ENCODE assay signal across 17 cellular contexts in genomic region chr4:150145090-150145949, GRCh38.
DNase-seq lines count a peak whose midpoint lies in the region; ATAC-seq, FAIRE-seq and TF ChIP-seq lines count a peak whose summit lies in the region.
"Had no signal": no experiment of that assay in that cellular context is flagged by ENCODE, and none has a peak within 500 bp of the region (broad histone marks: within the 10 kb centered on the region; RNA-seq: fewer than 3 reads in every experiment).

No MANE protein-coding gene starts in this region.

- H3K27ac Mint-ChIP-seq in H9, result peak overlapping the region in 1 of 3 experiments; percentile 91; a peak in 1 of 7 replicates
- peak overlapping the region; percentile 75 for H3K27ac Mint-ChIP-seq in osteocyte (ENCODE audit: unreplicated experiment)
- H3K27ac Mint-ChIP-seq: activated CD4-positive, alpha-beta T cell treated with anti-CD3 and anti-CD28 coated beads, Interleukin-2, amount 10 ng/mL, durations not matched to agents 7 days and 5 days; T-helper 1 cell treated with Interleukin-12 subunit alpha and Interleukin-12 subunit beta and Interleukin-4 antibody, amounts not matched to agents 30 μg/mL and 1 μg/mL, for 36 hours had no signal

- H3K4me3 Mint-ChIP-seq in H9 (no peak overlapping the region), osteocyte (ENCODE audit: unreplicated experiment) (no peak overlapping the region)
- H3K4me3 Mint-ChIP-seq: activated CD4-positive, alpha-beta T cell treated with anti-CD3 and anti-CD28 coated beads, Interleukin-2, amount 10 ng/mL, durations not matched to agents 7 days and 5 days; activated T-cell treated with anti-CD3 and anti-CD28 coated beads, Interleukin-2, amount 50 U/mL, for 4 hours; T-helper 1 cell treated with Interleukin-12 subunit alpha and Interleukin-12 subunit beta and Interleukin-4 antibody, amounts not matched to agents 30 μg/mL and 1 μg/mL, for 36 hours had no signal

- H4K8ac ChIP-seq in H9 (replicated peaks; ENCODE audit: insufficient read length, low read depth, low read length), result no peak overlapping the region

- no peak overlapping the region for H3K18ac ChIP-seq in H9 (ENCODE audit: insufficient read length, low read depth, low read length)

- H3T11ph ChIP-seq in H9 (ENCODE audit: low read length), result no peak overlapping the region

- no peaks in the 10 kb centered on the region for H3K79me2 ChIP-seq in H9 (ENCODE audit: insufficient read depth, low read length)
- peaks cover 83% of the 10 kb centered on the region for H3K79me2 ChIP-seq in SK-N-SH (ENCODE audit: insufficient read depth)

- no peak for TF ChIP-seq POLR2A in GM18505 (IDR thresholded peaks at IDR 0.05; ENCODE audit: borderline replicate concordance, extremely low read depth, insufficient read depth, insufficient read length)

- no peak overlapping the region; a peak in 1 of 4 replicates for H3K4me3 ChIP-seq in SK-N-SH (ENCODE audit: low read depth in 2 of 2, low read length in 1 of 2)
- H3K4me3 ChIP-seq: dorsolateral prefrontal cortex, heart left ventricle had no signal

- H2BK12ac ChIP-seq in H9 (ENCODE audit: insufficient read length, low read depth, low read length), result no peak overlapping the region

- no peak overlapping the region for H2AK5ac ChIP-seq in H9 (ENCODE audit: insufficient read length, low read length)

- H3K4me1 ChIP-seq in H9 (ENCODE audit: insufficient read depth, low read length), result no peaks in the 10 kb centered on the region
- peaks cover 4 to 40% of the 10 kb centered on the region in 2 experiments for H3K4me1 ChIP-seq in SK-N-SH (ENCODE audit: control insufficient read depth in 1 of 2, insufficient read depth in 2 of 2, low read depth in 1 of 2, low read length in 1 of 2)

- H3K4me2 ChIP-seq in H9 (ENCODE audit: insufficient read depth, insufficient read length, low read length) (no peak overlapping the region), SK-N-SH (peak overlapping the region; percentile 12)

- H3K9me3 ChIP-seq in H9 (ENCODE audit: control insufficient read depth, low read depth, low read length) (no peaks in the 10 kb centered on the region), SK-N-SH (no peaks in the 10 kb centered on the region)

- H3K9ac ChIP-seq in H9 (ENCODE audit: extremely low read depth, insufficient read length, low read length) (no peak overlapping the region), SK-N-SH (no peak overlapping the region; the same call in 1 of the 2 replicates)

- CTCF ChIA-PET in SK-N-SH (lab: Yijun Ruan, JAX), result interaction anchor here (1.1 to 1.4 kb wide), 2 partner anchors 10 to 64 kb away, joined by 3 to 4 read pairs; no protein-coding TSS in a partner anchor

- peaks cover 45% of the 10 kb centered on the region for H3F3A ChIP-seq in SK-N-SH (replicated peaks; ENCODE audit: insufficient read depth)

- H3K9me3 Mint-ChIP-seq in H9 (peaks cover 12 to 16% of the 10 kb centered on the region in 2 experiments), osteocyte (ENCODE audit: unreplicated experiment) (peaks cover 12% of the 10 kb centered on the region)
- H3K9me3 Mint-ChIP-seq: activated T-cell treated with anti-CD3 and anti-CD28 coated beads, Interleukin-2, amount 50 U/mL, for 4 hours; T-helper 1 cell treated with Interleukin-12 subunit alpha and Interleukin-12 subunit beta and Interleukin-4 antibody, amounts not matched to agents 30 μg/mL and 1 μg/mL, for 36 hours had no signal

- no peak overlapping the region for H2BK120ac ChIP-seq in H9 (ENCODE audit: low read depth, low read length, poor library complexity, severe bottlenecking)

- H3K27me3 ChIP-seq in H9 (ENCODE audit: insufficient read depth, low read length) (no peaks in the 10 kb centered on the region), SK-N-SH (ENCODE audit: insufficient read depth) (no peaks in the 10 kb centered on the region)
- H3K27me3 ChIP-seq: dorsolateral prefrontal cortex, heart left ventricle had no signal

- H4K20me1 ChIP-seq in H9 (ENCODE audit: control insufficient read depth, insufficient read depth, insufficient read length) (no peaks in the 10 kb centered on the region), SK-N-SH (ENCODE audit: insufficient read depth) (no peaks in the 10 kb centered on the region; the same call in 1 of the 2 replicates)

- peaks cover 0 to 8% of the 10 kb centered on the region in 2 experiments for H3K36me3 ChIP-seq in SK-N-SH (replicated peaks in 1 of 2; ENCODE audit: control insufficient read depth in 1 of 2, insufficient read depth in 2 of 2, low read length in 1 of 2)
- H3K36me3 ChIP-seq: heart left ventricle had no signal

- H2BK15ac ChIP-seq in H9 (ENCODE audit: low read depth, low read length), result no peak overlapping the region

- no peak overlapping the region for H3K56ac ChIP-seq in H9 (ENCODE audit: insufficient read length, low read depth, low read length)

- no peaks in the 10 kb centered on the region for H3K79me1 ChIP-seq in H9 (ENCODE audit: insufficient read depth, low read depth, low read length, poor library complexity, severe bottlenecking)

- no peak overlapping the region for H2BK5ac ChIP-seq in H9 (ENCODE audit: insufficient read length, low read length)

- H3K14ac ChIP-seq in H9 (ENCODE audit: insufficient read depth, low read length), result no peak overlapping the region

- H4K5ac ChIP-seq in H9 (ENCODE audit: insufficient read length, low read depth, low read length), result no peak overlapping the region

- POLR2A ChIA-PET in SK-N-SH (lab: Yijun Ruan, JAX), result no interaction called here

- no peak for TF ChIP-seq EP300 in SK-N-SH (IDR thresholded peaks at IDR 0.05; ENCODE audit: borderline replicate concordance in 1 of 2, low read depth in 1 of 2, low read length in 1 of 2)

- peak; percentile 55 for TF ChIP-seq CTCF in H9 (conservative IDR thresholded peaks at IDR 0.05)
- TF ChIP-seq CTCF in SK-N-SH (IDR thresholded peaks at IDR 0.05), result peak; percentile 46
- TF ChIP-seq CTCF in osteocyte (IDR thresholded peaks at IDR 0.05), result peak; percentile 39

- no peak overlapping the region for H4K91ac ChIP-seq in H9 (ENCODE audit: insufficient read length, low read depth, low read length)

- H3K36me3 Mint-ChIP-seq in H9 (ENCODE audit: insufficient read depth in 1 of 3, low read depth in 3 of 3) (peaks cover 0 to 11% (median 3%) of the 10 kb centered on the region in 3 experiments; a peak in 3 of 7 replicates), osteocyte (ENCODE audit: unreplicated experiment) (peaks cover 10% of the 10 kb centered on the region)

- H3K23ac ChIP-seq in H9 (ENCODE audit: insufficient read length, low read depth, low read length), result no peak overlapping the region

- H2AFZ ChIP-seq in H9 (ENCODE audit: low read length), result no peak overlapping the region
- H2AFZ ChIP-seq in SK-N-SH (ENCODE audit: low read depth), result no peak overlapping the region

- H3K23me2 ChIP-seq in H9 (ENCODE audit: insufficient read length, low read depth, low read length, poor library complexity, severe bottlenecking), result no peaks in the 10 kb centered on the region

- H3K27ac ChIP-seq in H9 (ENCODE audit: insufficient read length, low read depth, low read length), result no peak overlapping the region
- peak overlapping the region; percentile 66 to 81; a peak in 3 of 4 replicates for H3K27ac ChIP-seq in SK-N-SH (ENCODE audit: low read depth in 2 of 2, low read length in 1 of 2)
- H3K27ac ChIP-seq: dorsolateral prefrontal cortex, heart left ventricle had no signal

- no peak overlapping the region for H2BK20ac ChIP-seq in H9 (ENCODE audit: low read depth, low read length, poor library complexity, severe bottlenecking)

- ATAC-seq in GM18505 (IDR thresholded peaks at IDR 0.05; ENCODE audit: unreplicated experiment), result no peak
- ATAC-seq: activated T-cell treated with anti-CD3 and anti-CD28 coated beads, Interleukin-2, amount 50 U/mL, for 4 hours; heart left ventricle had no signal

- FAIRE-seq in RCC 7860 (lab: Jason Lieb, UNC), result no peak

- H3K4me1 Mint-ChIP-seq in H9 (peaks cover 6 to 7% of the 10 kb centered on the region in 2 experiments; a peak in 3 of 4 replicates), osteocyte (ENCODE audit: unreplicated experiment) (peaks cover 55% of the 10 kb centered on the region)

- no peak for TF ChIP-seq RAD21 in SK-N-SH (IDR thresholded peaks at IDR 0.05; ENCODE audit: low read length)

- no peaks in the 10 kb centered on the region for H3K27me3 Mint-ChIP-seq in H9 (ENCODE audit: low read depth)
- no peaks in the 10 kb centered on the region for H3K27me3 Mint-ChIP-seq in osteocyte (ENCODE audit: unreplicated experiment)

- H3K9me2 ChIP-seq in SK-N-SH, result no peaks in the 10 kb centered on the region

- no peak overlapping the region for H3K4ac ChIP-seq in H9 (ENCODE audit: low read depth, low read length)

- DNase-seq in H9 (peak; percentile 36), SK-N-SH (no peak), fibroblast of peridontal ligament (ENCODE audit: extremely low read depth) (peak; percentile 60), osteocyte (ENCODE audit: extremely low spot score, unreplicated experiment) (no peak), inferior parietal cortex (ENCODE audit: extremely low spot score) (no peak), RCC 7860 (ENCODE audit: low spot score) (no peak)
- DNase-seq in stimulated activated CD4-positive, alpha-beta T cell treated with anti-CD3 and anti-CD28 coated beads, Interleukin-4, amount 100 ng/mL, for 24 hours, result no peak
- DNase-seq: activated CD4-positive, alpha-beta T cell treated with anti-CD3 and anti-CD28 coated beads, Interleukin-2, amount 10 ng/mL, durations not matched to agents 7 days and 5 days; activated T-cell treated with anti-CD3 and anti-CD28 coated beads, Interleukin-2, amount 50 U/mL, for 4 hours; amygdala; dorsolateral prefrontal cortex; heart left ventricle; NCI-H1436; NCI-H510A treated with DMSO at 0.1 percent for 48 hours; RPMI8226 had no signal

- no CpG with 5 or more reads among the region's 1 CpG for WGBS in H9 (ENCODE audit: extremely low coverage, insufficient read length, low lambda C conversion rate)
- 46% methylated on average over 1 of the region's 1 CpG for WGBS in SK-N-SH (ENCODE audit: low lambda C conversion rate)

TF ChIP-seq in SK-N-SH, 30 proteins besides CTCF, POLR2A, EP300 and RAD21:
- TF ChIP-seq TEAD4 (IDR thresholded peaks at IDR 0.05; ENCODE audit: borderline replicate concordance, insufficient read depth) (0 out of 2 replicates have a peak, but pooled peaks have one; percentile 15), SMC3 (IDR thresholded peaks at IDR 0.05; ENCODE audit: low read depth, low read length) (no peak), PBX3 (IDR thresholded peaks at IDR 0.05) (peak; percentile 75)

Comparison
In these comparisons a context has a peak if more than half of its experiments do, and no peak if none do; other contexts are left out.
1. DNase-seq: peak in H9 (single experiment) and fibroblast of peridontal ligament (single experiment); none in SK-N-SH (single experiment), osteocyte (single experiment), stimulated activated CD4-positive, alpha-beta T cell treated with anti-CD3 and anti-CD28 coated beads, Interleukin-4, amount 100 ng/mL, for 24 hours (single experiment), inferior parietal cortex (single experiment) and RCC 7860 (single experiment).
2. Peak in every context shown above with its lines, with median percentiles within 50 percentile points of each other: CTCF ChIP-seq.